23 cellular contexts compared by ENCODE assay signal in genomic region chrX:19646298-19646697, GRCh38.
"Had no signal": no experiment of that assay in that cellular context is flagged by ENCODE, and none has a peak within 500 bp of the region (broad histone marks: within the 10 kb centered on the region; RNA-seq: fewer than 3 reads in every experiment).

No MANE protein-coding gene starts in this region.

- DNase-seq: activated naive CD4-positive, alpha-beta T cell; activated T-cell treated with anti-CD3 and anti-CD28 coated beads, Interleukin-2, amount 50 U/mL, for 1 hour; adrenal gland; colonic mucosa; esophagus squamous epithelium; gastrocnemius medialis; head of caudate nucleus; left ventricle myocardium superior; mammary epithelial cell; nucleus accumbens; right lobe of liver; stimulated activated CD4-positive, alpha-beta T cell treated with anti-CD3 and anti-CD28 coated beads, Interleukin-15, amount 100 ng/mL, for 24 hours; stomach; T1000; testis had no signal

- H3K36me3 ChIP-seq: adrenal gland, breast epithelium, colonic mucosa, esophagus squamous epithelium, gastrocnemius medialis, right lobe of liver, stomach, vagina had no signal

- H3K27ac ChIP-seq: adrenal gland, breast epithelium, colonic mucosa, esophagus squamous epithelium, gastrocnemius medialis, parathyroid adenoma, right lobe of liver, stomach, testis, vagina had no signal

- H3K4me3 ChIP-seq: adrenal gland, breast epithelium, colonic mucosa, esophagus squamous epithelium, gastrocnemius medialis, right lobe of liver, smooth muscle cell, stomach, testis, vagina had no signal

- ATAC-seq: activated T-helper 17 cell treated with anti-CD3 and anti-CD28 coated beads, Interleukin-2, amount 50 U/mL, for 72 hours; gastrocnemius medialis; left ventricle myocardium superior; natural killer cell treated with Interleukin-12 subunit alpha and Interleukin-12 subunit beta and Interleukin-15 and Interleukin-18, amount 100 ng/mL, for 72 hours; right lobe of liver; stimulated activated memory B cell treated with anti-CD40 and anti-IgM and Interleukin-4, amounts not matched to agents 10 μg/mL and 1 μg/mL and 100 μg/mL, for 72 hours; WTC11 had no signal

- H3K9me3 ChIP-seq: adrenal gland, breast epithelium, colonic mucosa, esophagus squamous epithelium, gastrocnemius medialis, right lobe of liver, stomach, testis, vagina had no signal

- H3K27me3 ChIP-seq: adrenal gland, colonic mucosa, gastrocnemius medialis, right lobe of liver, stomach, testis, vagina had no signal

- H3K4me1 ChIP-seq: adrenal gland, breast epithelium, colonic mucosa, esophagus squamous epithelium, gastrocnemius medialis, parathyroid adenoma, right lobe of liver, stomach, testis, vagina had no signal
